In the genomic region with DNA sequence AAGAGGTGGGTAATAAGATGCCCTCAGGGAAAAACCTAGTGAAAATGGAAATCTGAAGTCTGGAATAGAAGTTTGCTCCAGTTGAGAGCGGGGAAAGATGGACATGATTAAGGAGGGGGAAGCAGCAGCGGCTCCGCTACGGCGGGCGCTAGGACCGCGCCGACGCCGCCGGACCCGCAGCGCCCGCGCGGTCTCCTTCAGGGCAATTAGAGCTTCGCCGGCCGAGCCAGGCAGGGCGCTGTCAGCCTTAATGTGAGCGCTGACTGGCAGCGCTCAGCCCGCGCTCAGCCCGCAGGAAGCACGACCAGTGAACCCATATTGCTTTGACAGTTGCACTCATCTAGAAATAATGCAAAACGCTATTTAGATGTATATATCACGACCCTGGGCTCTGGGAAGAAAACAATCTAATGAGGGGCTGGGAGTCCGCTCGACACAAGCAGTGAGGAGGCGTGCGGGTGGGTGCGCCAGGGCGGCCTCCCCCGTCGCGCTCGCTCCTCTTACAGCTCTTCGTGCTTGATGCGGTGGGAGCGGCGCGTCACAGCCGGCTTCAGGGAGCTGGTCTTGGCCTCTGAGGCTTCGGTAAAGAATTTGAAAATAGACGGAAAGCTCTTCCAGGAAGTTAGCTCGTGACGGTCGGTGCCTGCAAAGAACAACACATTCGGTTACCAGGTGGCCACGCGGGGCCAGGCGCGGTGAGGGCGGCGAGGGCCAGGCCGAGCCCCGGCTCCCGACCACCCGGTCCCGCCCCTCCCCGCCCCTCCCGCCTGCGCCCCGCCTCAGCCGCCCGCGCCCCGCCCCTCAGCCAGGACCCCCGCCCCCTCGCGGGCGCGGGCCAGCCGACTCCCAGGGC, we compare ENCODE assay signal across 8 cellular contexts. TPM values are rescaled to one million over a fixed set of nuclear protein-coding genes. Genes with fewer than 3 reads are reported as not detected.
A peak's percentile ranks its signal among the peaks of the same experiment; 100 is the strongest.
DNase-seq lines count a peak whose midpoint lies in the region; ATAC-seq and TF ChIP-seq lines count a peak whose summit lies in the region.

No MANE protein-coding gene starts in this region.

- peak; percentile 73 for DNase-seq in EH (ENCODE audit: low read depth)
- peak; percentile 80 for DNase-seq in HuH-7.5 (ENCODE audit: low spot score)
- DNase-seq in PC-9: peak; percentile 55 to 58
- peak; percentile 33 for DNase-seq in activated gamma-delta T cell treated with Interleukin-2 at 50 U/mL for 16 hours
- peak; percentile 28 to 57 for DNase-seq in foreskin keratinocyte
- DNase-seq in neural crest cell (ENCODE audit: low read depth, low spot score): peak; percentile 62
- peak; percentile 62 for DNase-seq in ureter (ENCODE audit: low spot score)

- CTCF ChIA-PET in PC-9 (lab: Charles Lee): interaction anchor here (0.6 to 0.7 kb wide), 3 partner anchors 803 to 1979 kb away, joined by 3 to 8 read pairs (median 7); no protein-coding TSS in a partner anchor

- ATAC-seq in GM21737 (IDR thresholded peaks at IDR 0.05; ENCODE audit: unreplicated experiment) (peak; percentile 98), foreskin keratinocyte (peak; percentile 98)

- peaks cover 17% of the 10 kb centered on the region for H3K27me3 Mint-ChIP-seq in neural crest cell (ENCODE audit: low read depth)

- intact Hi-C loops in PC-9 (cut with micrococcal nuclease; ENCODE audit: unreplicated experiment): no loop called here

- H3K9me2 ChIP-seq in PC-9 (ENCODE audit: insufficient read depth): no peaks in the 10 kb centered on the region; the same call in 1 of the 2 replicates

- no TSS peak for BruUV-seq in PC-9 (replicated peaks; lab: Mats Ljungman, UMichigan)

- H3K36me3 Mint-ChIP-seq in neural crest cell (ENCODE audit: low read depth): no peaks in the 10 kb centered on the region

- H4K20me1 ChIP-seq in PC-9 (ENCODE audit: insufficient read depth): no peaks in the 10 kb centered on the region

- peak overlapping the region; percentile 98 for H3K4me2 ChIP-seq in PC-9

- POLR2A ChIA-PET in PC-9 (lab: Charles Lee; ENCODE audit: unreplicated experiment): interaction anchor here (0.6 to 0.7 kb wide), 3 partner anchors 23 to 446 kb away, joined by 3 to 7 read pairs (median 3); no protein-coding TSS in a partner anchor

- peak overlapping the region; percentile 90 for H3K4me3 ChIP-seq in PC-9

- 0 out of 2 replicates have a peak, but pooled peaks cover 5% of the 10 kb centered on the region for H3F3A ChIP-seq in PC-9 (ENCODE audit: insufficient read depth, low read depth)

- H3K4me1 ChIP-seq in PC-9 (replicated peaks; ENCODE audit: insufficient read depth) (peaks cover 13% of the 10 kb centered on the region), foreskin keratinocyte (no peaks in the 10 kb centered on the region)

- H3K27ac Mint-ChIP-seq in neural crest cell (ENCODE audit: unreplicated experiment): peak overlapping the region; percentile 96

- peaks cover 70% of the 10 kb centered on the region for H3K4me1 Mint-ChIP-seq in neural crest cell

- no peaks in the 10 kb centered on the region for H3K79me2 ChIP-seq in PC-9 (ENCODE audit: low read depth)

- H3K27me3 ChIP-seq in PC-9 (ENCODE audit: insufficient read depth, low read depth) (no peaks in the 10 kb centered on the region), foreskin keratinocyte (peaks cover 69% of the 10 kb centered on the region)

- TF ChIP-seq CTCF in PC-9 (conservative IDR thresholded peaks at IDR 0.05) (no peak), foreskin keratinocyte (conservative IDR thresholded peaks at IDR 0.05) (peak; percentile 51), neural crest cell (conservative IDR thresholded peaks at IDR 0.05) (no peak)

- H3K9me3 Mint-ChIP-seq in neural crest cell: no peaks in the 10 kb centered on the region

- peak overlapping the region; percentile 98 for H2AFZ ChIP-seq in PC-9

- H3K27ac ChIP-seq in PC-9 (peak overlapping the region; percentile 57; the same call in 1 of the 2 replicates), foreskin keratinocyte (no peak overlapping the region)

- H3K4me3 Mint-ChIP-seq in neural crest cell: peak overlapping the region; percentile 95

- no peaks in the 10 kb centered on the region for H3K9me3 ChIP-seq in PC-9 (ENCODE audit: insufficient read depth, low read depth)

- H3K36me3 ChIP-seq in PC-9 (ENCODE audit: low read depth): no peaks in the 10 kb centered on the region

RNA-seq across cellular contexts. Expression of a gene that starts 37.7 kb away (rescaled TPM):
- total RNA-seq in PC-9 (2021) (1.1 and 1.3 TPM in 2 replicates), foreskin keratinocyte (not detected in 2 replicates), neural crest cell (411 and 426 TPM in 2 replicates), ureter (64.4 TPM)
- not detected in 2 replicates for polyA plus RNA-seq in foreskin keratinocyte

RNA-seq across cellular contexts. Expression of a gene that starts 39.7 kb away (rescaled TPM):
- total RNA-seq in PC-9 (2021) (5.9 and 6.0 TPM in 2 replicates), foreskin keratinocyte (not detected in 2 replicates), neural crest cell (52.4 and 53.1 TPM in 2 replicates), ureter (18.8 TPM)
- polyA plus RNA-seq in foreskin keratinocyte: not detected in 2 replicates

Comparison
In these comparisons a context has a peak if more than half of its experiments do, and no peak if none do; other contexts are left out.
1. RNA of a gene that starts 37.7 kb away (total RNA-seq): 411 to 426 TPM in neural crest cell and 64.4 TPM in ureter (single experiment); 1.1 to 1.3 TPM in PC-9 and not detected in foreskin keratinocyte; every median in the first group is over 10 times any median in the second.
2. Peak in every context shown above with its lines, with median percentiles within 50 percentile points of each other: DNase-seq.